Comparison of ENCODE assay signal across 17 cellular contexts in genomic region chr6:68237205-68237604, GRCh38.
"Had no signal": no experiment of that assay in that cellular context is flagged by ENCODE, and none has a peak within 500 bp of the region (broad histone marks: within the 10 kb centered on the region; RNA-seq: fewer than 3 reads in every experiment).

No MANE protein-coding gene starts in this region.

- H3K36me3 ChIP-seq: esophagus squamous epithelium, left ventricle myocardium inferior, lower lobe of right lung, ovary, right atrium auricular region, sigmoid colon, stomach, thoracic aorta, transverse colon had no signal

- H3K4me1 ChIP-seq: esophagus squamous epithelium, left ventricle myocardium inferior, lower lobe of right lung, right atrium auricular region, sigmoid colon, stomach, transverse colon had no signal

- ATAC-seq: effector memory CD8-positive, alpha-beta T cell; lower lobe of right lung; natural killer cell had no signal

- DNase-seq: effector memory CD8-positive, alpha-beta T cell; esophagus squamous epithelium; immature natural killer cell; left ventricle myocardium inferior; lower lobe of right lung; natural killer cell; nucleus accumbens; ovary; sigmoid colon; stimulated activated CD4-positive, alpha-beta T cell treated with anti-CD3 and anti-CD28 coated beads, Interleukin-2, amount 100 ng/mL, for 24 hours; stimulated activated CD4-positive, alpha-beta T cell treated with anti-CD3 and anti-CD28 coated beads, Interleukin-4, amount 100 ng/mL, for 4 hours; stomach; substantia nigra; transverse colon had no signal

- H3K27ac ChIP-seq: esophagus squamous epithelium, left ventricle myocardium inferior, lower lobe of right lung, ovary, right atrium auricular region, sigmoid colon, skin epidermis, stomach, thoracic aorta, transverse colon had no signal

- H3K27me3 ChIP-seq: esophagus squamous epithelium, ovary, right atrium auricular region, sigmoid colon, stomach, transverse colon had no signal

- H3K4me3 ChIP-seq: esophagus squamous epithelium, left ventricle myocardium inferior, lower lobe of right lung, ovary, right atrium auricular region, sigmoid colon, skin epidermis, stomach, thoracic aorta, transverse colon had no signal

- H3K9me3 ChIP-seq: esophagus squamous epithelium, lower lobe of right lung, ovary, right atrium auricular region, sigmoid colon, stomach, thoracic aorta, transverse colon had no signal
